Comparison of ENCODE assay signal across 18 cellular contexts in the genomic region with DNA sequence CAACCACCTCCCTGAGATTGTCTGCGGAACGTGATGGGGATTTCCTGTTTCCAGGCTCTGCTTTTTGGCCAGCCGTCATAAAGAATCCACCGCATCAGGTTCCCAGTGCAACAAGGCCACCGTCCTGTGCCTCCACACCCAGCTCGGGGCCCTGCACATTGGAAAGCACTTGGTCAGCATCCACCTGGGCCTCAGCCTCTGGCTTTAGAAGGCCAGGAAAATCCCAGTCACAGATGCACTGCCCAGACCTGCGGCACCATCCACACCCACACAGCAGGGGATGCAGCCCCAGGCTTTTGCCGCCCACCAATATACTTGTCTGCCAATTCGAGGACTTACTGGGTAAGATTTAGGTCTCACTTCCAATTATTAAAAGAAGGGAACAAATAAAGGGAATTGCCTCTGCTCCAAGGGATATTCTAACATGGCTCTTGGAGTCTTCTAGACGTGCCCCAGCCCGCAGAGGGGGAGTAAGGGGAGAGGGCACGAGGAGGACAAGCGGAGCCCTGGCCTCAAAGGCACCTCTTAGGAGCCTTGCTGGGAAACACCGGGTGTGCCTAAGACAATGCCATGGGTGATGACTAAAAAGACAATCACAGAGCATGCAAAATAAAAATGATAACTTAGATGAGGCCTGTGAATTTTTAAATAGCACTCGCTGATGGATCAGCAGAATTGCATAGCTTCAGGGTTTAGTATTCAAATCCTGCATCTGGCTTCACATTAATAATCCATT.
DNase-seq lines count a peak whose midpoint lies in the region; ATAC-seq and TF ChIP-seq lines count a peak whose summit lies in the region.
"Had no signal": no experiment of that assay in that cellular context is flagged by ENCODE, and none has a peak within 500 bp of the region (broad histone marks: within the 10 kb centered on the region; RNA-seq: fewer than 3 reads in every experiment).

No MANE protein-coding gene starts in this region.

- H3K9me3 ChIP-seq in esophagus (ENCODE audit: control insufficient read depth in 2 of 2, insufficient read depth in 1 of 2, low read depth in 1 of 2, low read length in 1 of 2) = no peaks in the 10 kb centered on the region
- no peaks in the 10 kb centered on the region for H3K9me3 ChIP-seq in thymus (ENCODE audit: control insufficient read depth)
- H3K9me3 ChIP-seq: ovary, sigmoid colon had no signal

- no peaks in the 10 kb centered on the region for H3K27me3 Mint-ChIP-seq in natural killer cell (ENCODE audit: low read depth in 2 of 2)
- H3K27me3 Mint-ChIP-seq in natural killer cell treated with Interleukin-12 subunit alpha and Interleukin-12 subunit beta and Interleukin-15 and Interleukin-18, amount 100 ng/mL, for 72 hours = no peaks in the 10 kb centered on the region
- no peaks in the 10 kb centered on the region for H3K27me3 Mint-ChIP-seq in activated CD8-positive, alpha-beta T cell treated with anti-CD3 and anti-CD28 coated beads, Interleukin-2, amount 10 ng/mL, durations not matched to agents 7 days and 5 days (ENCODE audit: low read depth)

- H3K27me3 ChIP-seq in esophagus (ENCODE audit: control insufficient read depth in 1 of 2, insufficient read depth in 2 of 2, low read length in 2 of 2) (no peaks in the 10 kb centered on the region), thymus (ENCODE audit: control insufficient read depth, insufficient read depth) (no peaks in the 10 kb centered on the region)
- H3K27me3 ChIP-seq: ovary, sigmoid colon had no signal

- WGBS in esophagus, 2 donors = 53 to 68% methylated on average over 15 of the region's 15 CpGs
- WGBS in thymus = 93% methylated on average over 15 of the region's 15 CpGs

- intact Hi-C loops in natural killer cell (cut with micrococcal nuclease) = no loop called here

- no peaks in the 10 kb centered on the region for H3K9me3 Mint-ChIP-seq in natural killer cell
- no peaks in the 10 kb centered on the region for H3K9me3 Mint-ChIP-seq in natural killer cell treated with Interleukin-12 subunit alpha and Interleukin-12 subunit beta and Interleukin-15 and Interleukin-18, amount 100 ng/mL, for 72 hours
- H3K9me3 Mint-ChIP-seq in activated CD8-positive, alpha-beta T cell treated with anti-CD3 and anti-CD28 coated beads, Interleukin-2, amount 10 ng/mL, durations not matched to agents 7 days and 5 days (ENCODE audit: insufficient read depth) = no peaks in the 10 kb centered on the region
- H3K9me3 Mint-ChIP-seq: activated naive CD4-positive, alpha-beta T cell treated with anti-CD3 and anti-CD28 coated beads, Interleukin-2, amount 50 U/mL, for 72 hours had no signal

- H3K36me3 Mint-ChIP-seq in natural killer cell = no peaks in the 10 kb centered on the region
- no peaks in the 10 kb centered on the region for H3K36me3 Mint-ChIP-seq in natural killer cell treated with Interleukin-12 subunit alpha and Interleukin-12 subunit beta and Interleukin-15 and Interleukin-18, amount 100 ng/mL, for 72 hours
- H3K36me3 Mint-ChIP-seq in activated CD8-positive, alpha-beta T cell treated with anti-CD3 and anti-CD28 coated beads, Interleukin-2, amount 10 ng/mL, durations not matched to agents 7 days and 5 days (ENCODE audit: low read depth) = peaks cover 3% of the 10 kb centered on the region
- H3K36me3 Mint-ChIP-seq: activated naive CD4-positive, alpha-beta T cell treated with anti-CD3 and anti-CD28 coated beads, Interleukin-2, amount 50 U/mL, for 72 hours had no signal

- H3K36me3 ChIP-seq in esophagus (ENCODE audit: control insufficient read depth in 2 of 2, insufficient read depth in 2 of 2, low read length in 1 of 2) (no peaks in the 10 kb centered on the region), thymus (ENCODE audit: control insufficient read depth, insufficient read depth) (no peaks in the 10 kb centered on the region)
- H3K36me3 ChIP-seq: ovary, sigmoid colon had no signal

- no peak overlapping the region for H3K4me3 Mint-ChIP-seq in natural killer cell
- H3K4me3 Mint-ChIP-seq in natural killer cell treated with Interleukin-12 subunit alpha and Interleukin-12 subunit beta and Interleukin-15 and Interleukin-18, amount 100 ng/mL, for 72 hours = no peak overlapping the region
- H3K4me3 Mint-ChIP-seq in activated CD8-positive, alpha-beta T cell treated with anti-CD3 and anti-CD28 coated beads, Interleukin-2, amount 10 ng/mL, durations not matched to agents 7 days and 5 days = no peak overlapping the region

- peak overlapping the region; percentile 48 to 78 for H3K27ac ChIP-seq in esophagus (ENCODE audit: low read depth in 2 of 2, low read length in 1 of 2)
- peak overlapping the region; percentile 74 for H3K27ac ChIP-seq in thymus (ENCODE audit: low read depth)
- H3K27ac ChIP-seq: ovary, sigmoid colon had no signal

- ATAC-seq in natural killer cell (no peak), HG02623 (IDR thresholded peaks at IDR 0.05; ENCODE audit: unreplicated experiment) (no peak)
- ATAC-seq in natural killer cell treated with Interleukin-12 subunit alpha and Interleukin-12 subunit beta and Interleukin-15 and Interleukin-18, amount 100 ng/mL, for 72 hours = no peak
- no peak for ATAC-seq in activated CD8-positive, alpha-beta T cell treated with anti-CD3 and anti-CD28 coated beads, Interleukin-2, amount 10 ng/mL, durations not matched to agents 7 days and 5 days
- ATAC-seq: activated naive CD4-positive, alpha-beta T cell treated with anti-CD3 and anti-CD28 coated beads, Interleukin-2, amount 50 U/mL, for 72 hours had no signal

- peaks cover 2 to 4% of the 10 kb centered on the region in 2 donors for H3K4me1 ChIP-seq in esophagus (ENCODE audit: control insufficient read depth in 2 of 2, insufficient read depth in 2 of 2, low read length in 1 of 2)
- H3K4me1 ChIP-seq in thymus (ENCODE audit: control insufficient read depth, insufficient read depth, low read length) = peaks cover 14% of the 10 kb centered on the region

- peaks cover 40 to 44% of the 10 kb centered on the region in 2 donors for H3K4me1 Mint-ChIP-seq in natural killer cell
- peaks cover 31 to 48% of the 10 kb centered on the region in 2 donors for H3K4me1 Mint-ChIP-seq in natural killer cell treated with Interleukin-12 subunit alpha and Interleukin-12 subunit beta and Interleukin-15 and Interleukin-18, amount 100 ng/mL, for 72 hours (ENCODE audit: low read depth in 2 of 2)
- peaks cover 52% of the 10 kb centered on the region for H3K4me1 Mint-ChIP-seq in activated CD8-positive, alpha-beta T cell treated with anti-CD3 and anti-CD28 coated beads, Interleukin-2, amount 10 ng/mL, durations not matched to agents 7 days and 5 days (ENCODE audit: low read depth)

- POLR2A ChIA-PET in activated CD8-positive, alpha-beta T cell treated with anti-CD3 and anti-CD28 coated beads, Interleukin-2, amount 10 ng/mL, durations not matched to agents 7 days and 5 days (lab: Charles Lee) = no interaction called here

- DNase-seq in natural killer cell = no peak
- DNase-seq in natural killer cell treated with Interleukin-12 subunit alpha and Interleukin-12 subunit beta and Interleukin-15 and Interleukin-18, amount 100 ng/mL, for 72 hours (ENCODE audit: low spot score) = no peak
- DNase-seq in activated CD8-positive, alpha-beta T cell treated with anti-CD3 and anti-CD28 coated beads, Interleukin-2, amount 10 ng/mL, durations not matched to agents 7 days and 5 days = no peak
- DNase-seq in UCSD-AML1 (lab: John Stamatoyannopoulos, UW; ENCODE audit: unreplicated experiment) = no peak
- no peak for DNase-seq in stimulated activated CD4-positive, alpha-beta T cell treated with anti-CD3 and anti-CD28 coated beads, Interleukin-1b, Interleukin-23, amount 100 ng/mL, for 48 hours
- DNase-seq: activated CD4-positive, CD25-positive, alpha-beta regulatory T cell treated with anti-CD3 and anti-CD28 coated beads, Interleukin-2, amount 50 U/mL, for 72 hours; activated CD8-positive, alpha-beta memory T cell treated with anti-CD3 and anti-CD28 coated beads, Interleukin-2, amount 50 U/mL, for 4 hours; effector CD8-positive, alpha-beta T cell; hypothalamus; NCI-H1930; ovary; SIG-M5; sigmoid colon; stimulated activated CD4-positive, alpha-beta T cell treated with anti-CD3 and anti-CD28 coated beads, Interleukin-2, amount 100 ng/mL, for 24 hours had no signal

- H3K4me3 ChIP-seq in esophagus (ENCODE audit: low read depth in 1 of 2, low read length in 2 of 2) (no peak overlapping the region), thymus (ENCODE audit: low read length) (no peak overlapping the region)
- H3K4me3 ChIP-seq: ovary, sigmoid colon had no signal

- H3K27ac Mint-ChIP-seq in natural killer cell = peak overlapping the region; percentile 88 to 93
- no peak overlapping the region for H3K27ac Mint-ChIP-seq in natural killer cell treated with Interleukin-12 subunit alpha and Interleukin-12 subunit beta and Interleukin-15 and Interleukin-18, amount 100 ng/mL, for 72 hours
- H3K27ac Mint-ChIP-seq in activated CD8-positive, alpha-beta T cell treated with anti-CD3 and anti-CD28 coated beads, Interleukin-2, amount 10 ng/mL, durations not matched to agents 7 days and 5 days = peak overlapping the region; percentile 5

- no peak for TF ChIP-seq CTCF in natural killer cell (IDR thresholded peaks at IDR 0.05)

- CTCF ChIA-PET in activated CD8-positive, alpha-beta T cell treated with anti-CD3 and anti-CD28 coated beads, Interleukin-2, amount 10 ng/mL, durations not matched to agents 7 days and 5 days (lab: Charles Lee) = interaction anchor here (0.7 to 3.6 kb wide), 3 partner anchors 16 to 97 kb away, joined by 3 to 17 read pairs (median 9); no protein-coding TSS in a partner anchor

Comparison
In these comparisons a context has a peak if more than half of its experiments do, and no peak if none do; other contexts are left out.
1. H3K27ac Mint-ChIP-seq: peak in natural killer cell (2 of 2) and activated CD8-positive, alpha-beta T cell treated with anti-CD3 and anti-CD28 coated beads, Interleukin-2, amount 10 ng/mL, durations not matched to agents 7 days and 5 days (single experiment); none in natural killer cell treated with Interleukin-12 subunit alpha and Interleukin-12 subunit beta and Interleukin-15 and Interleukin-18, amount 100 ng/mL, for 72 hours (0 of 2).